ENCODE assay signal across 1 cellular context in the genomic region with DNA sequence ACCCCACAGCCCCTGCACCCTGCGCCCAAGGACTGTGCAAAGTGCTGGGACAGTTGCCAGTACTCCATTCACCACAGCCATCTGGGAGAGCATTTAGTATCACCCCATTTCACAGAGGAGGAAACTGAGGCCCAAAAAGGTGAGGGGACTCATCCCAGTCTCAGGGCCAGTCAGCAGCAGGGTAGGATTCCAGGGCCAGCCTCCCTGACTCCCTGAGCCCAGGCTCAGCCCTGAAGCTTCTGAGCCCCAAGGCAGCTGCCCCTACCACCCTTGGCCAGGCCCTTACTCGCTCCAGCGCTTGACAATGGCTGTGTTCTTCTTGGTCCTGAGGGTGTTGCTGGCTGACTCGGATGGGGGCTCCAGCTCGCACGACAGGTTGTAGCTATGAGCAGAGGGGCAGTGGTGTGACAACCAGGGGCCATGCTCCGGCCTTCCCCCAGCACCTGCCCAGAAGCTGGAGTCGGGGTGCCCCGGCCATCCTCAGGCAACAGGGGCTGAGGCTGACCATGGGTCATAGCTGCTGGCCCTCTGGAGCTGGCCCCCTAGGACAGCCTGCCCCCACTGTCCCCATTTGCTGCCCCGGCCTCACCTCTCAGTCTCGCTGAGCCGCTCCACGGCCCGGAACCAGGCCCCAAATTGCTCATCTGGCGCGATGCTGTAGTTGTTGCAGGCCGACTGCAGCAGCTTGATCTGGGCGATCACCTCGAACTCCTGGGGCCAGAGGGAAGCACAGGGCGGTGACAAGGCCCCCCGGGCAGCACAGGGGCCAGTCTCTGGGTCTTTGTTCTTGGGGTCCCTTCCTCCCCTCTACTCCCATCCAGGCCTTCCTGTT.
TF ChIP-seq lines count a peak whose summit lies in the region.

No MANE protein-coding gene starts in this region.

TF ChIP-seq in HEK293T, 16 proteins besides CTCF, POLR2A, EP300 and RAD21:
- TF ChIP-seq TARDBP (IDR thresholded peaks at IDR 0.05) (no peak), SUZ12 (IDR thresholded peaks at IDR 0.05) (no peak), FOXK2 (IDR thresholded peaks at IDR 0.05) (no peak)
